ENCODE assay signal across 10 cellular contexts in the genomic region with DNA sequence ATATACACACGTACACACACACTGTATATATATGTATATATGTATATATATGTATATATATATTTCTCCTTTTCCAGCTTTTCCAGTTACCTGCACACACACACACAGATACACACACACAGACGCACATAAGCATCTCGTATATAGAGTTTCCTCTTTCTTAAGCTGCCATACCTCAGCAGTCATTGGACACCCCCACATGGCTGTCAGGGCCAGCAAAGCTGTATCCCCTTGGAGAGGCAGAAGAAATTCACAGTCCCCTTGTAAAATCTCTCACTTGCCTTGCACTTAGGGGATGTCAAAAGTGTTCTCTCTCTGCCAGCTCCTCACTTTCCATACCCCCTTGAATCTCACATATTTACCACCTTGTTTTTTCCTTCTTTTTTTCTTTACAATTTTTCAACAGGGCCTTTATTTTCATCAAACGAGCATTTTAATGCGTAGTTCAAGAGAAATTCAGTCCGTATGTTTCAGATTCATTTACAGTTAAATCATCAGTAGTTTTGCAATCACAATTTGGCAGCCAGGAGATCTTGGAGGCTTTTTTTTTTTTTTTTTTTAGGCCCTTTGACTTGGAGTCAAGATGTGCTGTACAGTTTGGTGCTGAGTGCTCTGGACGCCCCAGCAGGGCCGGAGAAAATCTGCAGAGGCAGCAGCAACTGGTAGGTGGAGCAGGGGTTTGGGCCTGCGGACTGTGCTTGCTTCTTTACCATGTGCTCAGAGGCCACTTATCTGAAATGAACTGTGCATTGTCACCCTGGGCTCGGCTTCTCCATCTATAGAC.
DNase-seq lines count a peak whose midpoint lies in the region; ATAC-seq, FAIRE-seq and TF ChIP-seq lines count a peak whose summit lies in the region.
"Had no signal": no experiment of that assay in that cellular context is flagged by ENCODE, and none has a peak within 500 bp of the region (broad histone marks: within the 10 kb centered on the region; RNA-seq: fewer than 3 reads in every experiment).

No MANE protein-coding gene starts in this region.

- no peak overlapping the region for H2AK5ac ChIP-seq in mesendoderm (ENCODE audit: low read length)

- intact Hi-C loops in lower lobe of right lung (cut with DNase I), result no loop called here

- no peaks in the 10 kb centered on the region for H3K79me1 ChIP-seq in mesendoderm (ENCODE audit: low read length)

- H2BK5ac ChIP-seq in mesendoderm (ENCODE audit: low read length), result no peak overlapping the region

- H3K36me3 ChIP-seq in lower lobe of right lung (no peaks in the 10 kb centered on the region), mesendoderm (ENCODE audit: control insufficient read depth, insufficient read depth, low read length) (no peaks in the 10 kb centered on the region)
- H3K36me3 ChIP-seq: right lobe of liver had no signal

- peak; percentile 91 for DNase-seq in LHCN-M2 (ENCODE audit: low read depth)
- DNase-seq in lower lobe of right lung, result no peak
- DNase-seq in urothelium cell line (ENCODE audit: low spot score), result peak; percentile 42
- DNase-seq in HuH-7 (ENCODE audit: low spot score), result no peak
- no peak for DNase-seq in mesendoderm
- DNase-seq: activated naive CD8-positive, alpha-beta T cell treated with anti-CD3 and anti-CD28 coated beads, Interleukin-2, amount 50 U/mL, for 24 hours; foreskin melanocyte had no signal

- H3K56ac ChIP-seq in mesendoderm (ENCODE audit: low read length), result no peak overlapping the region

- H3K4me2 ChIP-seq in mesendoderm (ENCODE audit: low read length), result no peak overlapping the region

- WGBS in mesendoderm (ENCODE audit: extremely low coverage, insufficient coverage, low lambda C conversion rate), result no CpG with 5 or more reads among the region's 10 CpGs

- no peak overlapping the region for H2BK15ac ChIP-seq in mesendoderm (replicated peaks; ENCODE audit: low read depth)

- H3K27ac ChIP-seq in lower lobe of right lung (peak overlapping the region; percentile 73), mesendoderm (ENCODE audit: low read depth, low read length) (no peak overlapping the region)

- no peak overlapping the region for H4K8ac ChIP-seq in mesendoderm (ENCODE audit: low read depth, low read length)

- FAIRE-seq in endometrium (lab: Jason Lieb, UNC), result peak; percentile 8
- no peak for FAIRE-seq in urothelium cell line (lab: Jason Lieb, UNC)

- H3K9me3 ChIP-seq in lower lobe of right lung, result no peaks in the 10 kb centered on the region
- H3K9me3 ChIP-seq: right lobe of liver had no signal

- no peak overlapping the region for H3K4ac ChIP-seq in mesendoderm (ENCODE audit: low read depth, low read length)

- no peaks in the 10 kb centered on the region for H3K79me2 ChIP-seq in mesendoderm (ENCODE audit: control insufficient read depth, insufficient read depth, low read length)

- no peak overlapping the region for H3K23ac ChIP-seq in mesendoderm (ENCODE audit: low read length)

- H3K27me3 ChIP-seq in lower lobe of right lung (ENCODE audit: low read depth) (peaks cover 3% of the 10 kb centered on the region), mesendoderm (ENCODE audit: insufficient read depth, low read length, poor library complexity) (no peaks in the 10 kb centered on the region)
- H3K27me3 ChIP-seq: right lobe of liver had no signal

- H3K4me1 ChIP-seq in lower lobe of right lung, result peaks cover 33% of the 10 kb centered on the region
- H3K4me1 ChIP-seq in mesendoderm (ENCODE audit: control insufficient read depth, low read depth, low read length), result no peaks in the 10 kb centered on the region

- H2BK120ac ChIP-seq in mesendoderm (ENCODE audit: low read depth, low read length), result no peak overlapping the region

- no peak overlapping the region for H3K9ac ChIP-seq in mesendoderm (ENCODE audit: low read length)

- peak in 1 of 2 donors; percentile 20 for ATAC-seq in lower lobe of right lung
- ATAC-seq in GM18909 (IDR thresholded peaks at IDR 0.05; ENCODE audit: poor library complexity, unreplicated experiment), result no peak
- ATAC-seq: activated naive CD8-positive, alpha-beta T cell treated with anti-CD3 and anti-CD28 coated beads, Interleukin-2, amount 50 U/mL, for 24 hours had no signal

- no peak for TF ChIP-seq CTCF in lower lobe of right lung (IDR thresholded peaks at IDR 0.05)

- H4K5ac ChIP-seq in mesendoderm (ENCODE audit: low read length), result no peak overlapping the region

- no peak overlapping the region for H3K18ac ChIP-seq in mesendoderm (ENCODE audit: low read length)

- H3K4me3 ChIP-seq in lower lobe of right lung (no peak overlapping the region), mesendoderm (ENCODE audit: low read length) (no peak overlapping the region)

Comparison
In these comparisons a context has a peak if more than half of its experiments do, and no peak if none do; other contexts are left out.
1. DNase-seq: peak in LHCN-M2 (single experiment) and urothelium cell line (single experiment); none in lower lobe of right lung (single experiment), HuH-7 (single experiment) and mesendoderm (single experiment).